In the genomic region with DNA sequence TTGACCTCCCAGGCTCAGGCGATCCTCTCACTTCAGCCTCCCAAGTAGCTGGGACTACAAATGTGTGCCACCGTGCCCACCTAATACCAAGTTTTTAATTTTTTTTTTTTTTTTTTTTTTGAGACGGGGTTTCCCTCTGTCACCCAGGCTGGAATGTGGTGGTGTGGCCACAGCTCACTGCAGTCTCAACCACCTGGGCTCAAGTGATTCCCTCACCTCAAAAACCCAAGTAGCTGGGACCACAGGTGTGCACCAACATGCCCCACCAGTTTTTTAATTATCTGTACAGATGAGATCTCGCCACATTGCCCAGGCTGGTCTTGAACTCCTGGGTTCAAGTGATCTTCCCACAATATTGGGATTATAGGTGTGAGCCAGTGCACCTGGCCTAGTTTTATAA, we compare ENCODE assay signal across 26 cellular contexts. TPM values are rescaled to one million over a fixed set of nuclear protein-coding genes. Genes with fewer than 3 reads are reported as not detected.
DNase-seq lines count a peak whose midpoint lies in the region; ATAC-seq, FAIRE-seq and TF ChIP-seq lines count a peak whose summit lies in the region.
"Had no signal": no experiment of that assay in that cellular context is flagged by ENCODE, and none has a peak within 500 bp of the region (broad histone marks: within the 10 kb centered on the region; RNA-seq: fewer than 3 reads in every experiment).

No MANE protein-coding gene starts in this region.

- CTCF ChIA-PET in GM12878 (lab: Yijun Ruan, JAX) = interaction anchor here (0.7 to 6.3 kb wide), 9 partner anchors 9 to 158 kb away, joined by 3 to 38 read pairs (median 3); no protein-coding TSS in a partner anchor
- CTCF ChIA-PET in PC-3 (lab: Charles Lee) = no interaction called here

- POLR2A ChIA-PET in GM12878 (lab: Charles Lee) = interaction anchor here (0.6 to 2.6 kb wide), 7 partner anchors 10 to 66 kb away, joined by 3 to 15 read pairs (median 4); no protein-coding TSS in a partner anchor
- POLR2A ChIA-PET in PC-3 (lab: Charles Lee; ENCODE audit: unreplicated experiment) = no interaction called here

- BruUV-seq in GM12878 (replicated peaks; lab: Mats Ljungman, UMichigan) (no TSS peak), PC-3 (replicated peaks; lab: Mats Ljungman, UMichigan) (no TSS peak)

- H3K27ac ChIP-seq in DND-41 (ENCODE audit: low read length) (no peak overlapping the region), GM12878 (ENCODE audit: control insufficient read depth, insufficient read depth) (no peak overlapping the region), PC-3 (ENCODE audit: low read length) (no peak overlapping the region)
- H3K27ac ChIP-seq: SK-N-MC had no signal

- no peaks in the 10 kb centered on the region for H3K9me2 ChIP-seq in PC-3 (replicated peaks; ENCODE audit: low read length)

- RAD21 ChIA-PET in GM12878 (lab: Charles Lee; ENCODE audit: unreplicated experiment) = interaction anchor here (0.7 to 4.0 kb wide), 7 partner anchors 8 to 49 kb away, joined by 3 to 25 read pairs (median 3); partner anchors contain the start of gene PTP4A2

- in situ Hi-C loops in GM12878 (cut with MboI) = no loop called here

- TF ChIP-seq CTCF in DND-41 (IDR thresholded peaks at IDR 0.05; ENCODE audit: borderline replicate concordance, extremely low read depth, low read length, poor library complexity, severe bottlenecking) (no peak), GM12878 (IDR thresholded peaks at IDR 0.05 in 2 of 3, conservative IDR thresholded peaks at IDR 0.05 in 1 of 3; ENCODE audit: control insufficient read depth in 2 of 3, extremely low read depth in 1 of 3, insufficient read depth in 1 of 3, low read depth in 3 of 3, low read length in 3 of 3) (no peak), PC-3 (conservative IDR thresholded peaks at IDR 0.05; ENCODE audit: low read depth, low read length) (no peak)

- WGBS in GM12878 (ENCODE audit: insufficient coverage, insufficient replicate concordance, low lambda C conversion rate, missing lambda C conversion rate) = 95% methylated on average over 3 of the region's 4 CpGs

- no peak overlapping the region for H3K4me3 Mint-ChIP-seq in activated naive CD8-positive, alpha-beta T cell
- no peak overlapping the region for H3K4me3 Mint-ChIP-seq in activated naive CD8-positive, alpha-beta T cell treated with anti-CD3 and anti-CD28 coated beads, Interleukin-2, amount 50 U/mL, for 24 hours

- H3K9me3 ChIP-seq in DND-41 (ENCODE audit: insufficient read depth, low read length, severe bottlenecking) (no peaks in the 10 kb centered on the region), GM12878 (replicated peaks; ENCODE audit: control insufficient read depth, insufficient read depth, low read length) (no peaks in the 10 kb centered on the region; the same call in 2 of the 3 replicates), PC-3 (ENCODE audit: low read length) (no peaks in the 10 kb centered on the region)

- H2AFZ ChIP-seq in DND-41 (ENCODE audit: low read depth, low read length) (no peak overlapping the region), GM12878 (ENCODE audit: control insufficient read depth, low read depth, low read length) (no peak overlapping the region), PC-3 (ENCODE audit: low read length) (no peak overlapping the region)

- H3K4me2 ChIP-seq in DND-41 (ENCODE audit: insufficient read depth, low read length) (no peak overlapping the region), GM12878 (ENCODE audit: control insufficient read depth, insufficient read depth) (no peak overlapping the region), PC-3 (ENCODE audit: low read length) (no peak overlapping the region)

- peaks cover 100% of the 10 kb centered on the region for H3K79me2 ChIP-seq in DND-41 (ENCODE audit: insufficient read depth, low read length)
- H3K79me2 ChIP-seq in GM12878 (ENCODE audit: control insufficient read depth, insufficient read depth, low read length) = peaks cover 88% of the 10 kb centered on the region
- H3K79me2 ChIP-seq in PC-3 (ENCODE audit: low read length) = peaks cover 95% of the 10 kb centered on the region

- H3F3A ChIP-seq in PC-3 (ENCODE audit: low read length, unreplicated experiment) = no peaks in the 10 kb centered on the region

- TF ChIP-seq RAD21 in GM12878 (IDR thresholded peaks at IDR 0.05; ENCODE audit: insufficient read depth, low read depth, low read length) = no peak

- ATAC-seq in activated naive CD8-positive, alpha-beta T cell treated with anti-CD3 and anti-CD28 coated beads, Interleukin-2, amount 50 U/mL, for 24 hours = no peak
- ATAC-seq in DND-41 (ENCODE audit: insufficient read depth, low read depth) = peak; percentile 53; the same call in 2 of the 3 replicates
- no peak for ATAC-seq in GM12878
- no peak for ATAC-seq in HG03108 (IDR thresholded peaks at IDR 0.05; ENCODE audit: unreplicated experiment)
- ATAC-seq in PC-3 = no peak
- ATAC-seq: K562 had no signal

- intact Hi-C loops in GM12878 (cut with micrococcal nuclease; ENCODE audit: unreplicated experiment) = loop anchor here (10.0 kb wide), 1 partner anchor 49 kb away; no protein-coding TSS in a partner anchor
- intact Hi-C loops in PC-3 (cut with micrococcal nuclease) = no loop called here

- H3K36me3 ChIP-seq in DND-41 (ENCODE audit: insufficient read depth, low read length) = peaks cover 97% of the 10 kb centered on the region
- peaks cover 7 to 41% of the 10 kb centered on the region in 2 experiments for H3K36me3 ChIP-seq in GM12878 (ENCODE audit: control insufficient read depth in 2 of 2, insufficient read depth in 2 of 2, low read length in 1 of 2)
- peaks cover 69% of the 10 kb centered on the region for H3K36me3 ChIP-seq in PC-3 (ENCODE audit: low read depth, low read length)

- TF ChIP-seq EP300 in GM12878 (IDR thresholded peaks at IDR 0.05; ENCODE audit: borderline replicate concordance in 1 of 2, control insufficient read depth in 1 of 2, low read depth in 2 of 2, low read length in 2 of 2) = no peak

- DNase-seq in activated naive CD8-positive, alpha-beta T cell treated with anti-CD3 and anti-CD28 coated beads, Interleukin-2, amount 50 U/mL, for 24 hours = no peak
- DNase-seq in DND-41 = no peak
- no peak for DNase-seq in GM12878 (ENCODE audit: low read depth, low spot score)
- no peak for DNase-seq in PC-3
- no peak for DNase-seq in effector CD4-positive, alpha-beta T cell
- DNase-seq: C1 segment of cervical spinal cord, Calu3, DMS79 treated with DMSO at 0.1 percent for 48 hours, Kasumi-1, NCI-H1092 treated with DMSO at 0.1 percent for 48 hours, NCI-H1436, NCI-H187, NCI-H2081 treated with DMSO at 0.1 percent for 48 hours, NCI-H2171, NCI-H226, NCI-H510A, NCI-H69, SIG-M5 had no signal

- H3K4me1 ChIP-seq in DND-41 (ENCODE audit: insufficient read depth, low read length) (peaks cover 9% of the 10 kb centered on the region), GM12878 (ENCODE audit: control insufficient read depth, insufficient read depth, low read length) (peaks cover 29% of the 10 kb centered on the region), PC-3 (ENCODE audit: insufficient read depth, low read length) (no peaks in the 10 kb centered on the region)

- H4K20me1 ChIP-seq in DND-41 (ENCODE audit: insufficient read depth, low read length) (peaks cover 85% of the 10 kb centered on the region), GM12878 (ENCODE audit: control insufficient read depth, insufficient read depth) (no peaks in the 10 kb centered on the region), PC-3 (ENCODE audit: low read length) (peaks cover 57% of the 10 kb centered on the region)

- H3K36me3 Mint-ChIP-seq in activated naive CD8-positive, alpha-beta T cell = peaks cover 19% of the 10 kb centered on the region
- peaks cover 69% of the 10 kb centered on the region for H3K36me3 Mint-ChIP-seq in activated naive CD8-positive, alpha-beta T cell treated with anti-CD3 and anti-CD28 coated beads, Interleukin-2, amount 50 U/mL, for 24 hours (ENCODE audit: low read depth)

- SMC1A ChIA-PET in GM12878 (lab: Charles Lee; ENCODE audit: uncharacterized antibody, unreplicated experiment) = interaction anchor here (0.9 to 7.5 kb wide), 16 partner anchors 10 to 68 kb away, joined by 3 to 67 read pairs (median 7); no protein-coding TSS in a partner anchor

- H3K27me3 Mint-ChIP-seq in activated naive CD8-positive, alpha-beta T cell = no peaks in the 10 kb centered on the region
- no peaks in the 10 kb centered on the region for H3K27me3 Mint-ChIP-seq in activated naive CD8-positive, alpha-beta T cell treated with anti-CD3 and anti-CD28 coated beads, Interleukin-2, amount 50 U/mL, for 24 hours

- H3K27ac Mint-ChIP-seq in activated naive CD8-positive, alpha-beta T cell = peak overlapping the region; percentile 28
- H3K27ac Mint-ChIP-seq in activated naive CD8-positive, alpha-beta T cell treated with anti-CD3 and anti-CD28 coated beads, Interleukin-2, amount 50 U/mL, for 24 hours = no peak overlapping the region

- no peaks in the 10 kb centered on the region for H3K27me3 ChIP-seq in DND-41 (ENCODE audit: insufficient read depth, low read length, poor library complexity)
- H3K27me3 ChIP-seq in GM12878 (replicated peaks in 1 of 2; ENCODE audit: control insufficient read depth in 2 of 2, insufficient read depth in 2 of 2, low read length in 1 of 2) = no peaks in the 10 kb centered on the region
- H3K27me3 ChIP-seq in PC-3 (ENCODE audit: low read length) = no peaks in the 10 kb centered on the region

- no peak overlapping the region; the same call in 1 of the 2 replicates for H3K9ac ChIP-seq in DND-41 (ENCODE audit: low read depth, low read length)
- H3K9ac ChIP-seq in GM12878 (ENCODE audit: control insufficient read depth, insufficient read depth, low read length) = no peak overlapping the region
- H3K9ac ChIP-seq in PC-3 (ENCODE audit: low read length) = no peak overlapping the region

- no peak for TF ChIP-seq POLR2A in GM12878 (IDR thresholded peaks at IDR 0.05; ENCODE audit: low read depth, low read length)

- H3K9me3 Mint-ChIP-seq in activated naive CD8-positive, alpha-beta T cell (ENCODE audit: low read depth) = no peaks in the 10 kb centered on the region
- H3K9me3 Mint-ChIP-seq in activated naive CD8-positive, alpha-beta T cell treated with anti-CD3 and anti-CD28 coated beads, Interleukin-2, amount 50 U/mL, for 24 hours = no peaks in the 10 kb centered on the region

- peaks cover 72% of the 10 kb centered on the region for H3K4me1 Mint-ChIP-seq in activated naive CD8-positive, alpha-beta T cell (ENCODE audit: low read depth)
- H3K4me1 Mint-ChIP-seq in activated naive CD8-positive, alpha-beta T cell treated with anti-CD3 and anti-CD28 coated beads, Interleukin-2, amount 50 U/mL, for 24 hours = peaks cover 72% of the 10 kb centered on the region

- no peak overlapping the region for H3K4me3 ChIP-seq in DND-41 (ENCODE audit: low read depth in 1 of 2, low read length in 2 of 2)
- no peak overlapping the region for H3K4me3 ChIP-seq in GM12878
- H3K4me3 ChIP-seq in PC-3 (ENCODE audit: low read length) = no peak overlapping the region
- H3K4me3 ChIP-seq: K562, SK-N-MC had no signal

- no peak for FAIRE-seq in GM12878 (lab: Jason Lieb, UNC)
- FAIRE-seq: GM18507, H54, HTR-8/SVneo, K562, RCC 7860 had no signal

RNA-seq across cellular contexts. Expression of gene PTP4A2, which starts 22.7 kb away (rescaled TPM):
- 309 and 320 TPM in 2 replicates for total RNA-seq in GM12878 (2013; cell fraction: nucleolus; rRNA removed)
- total RNA-seq in GM12878 (2014; rRNA removed) (334 and 416 TPM in 2 replicates), GM12878 (2014; rRNA removed; fragmentation: Illumina TruSeq; extraction: Trizol) (390 and 401 TPM in 2 replicates), GM12878 (2021) (348 and 360 TPM in 2 replicates), PC-3 (2014; rRNA removed) (335 and 340 TPM in 2 replicates)
- 133 TPM for polyA plus RNA-seq in GM12878 (2011; ENCODE audit: low read depth)
- polyA plus RNA-seq in GM12878 (2011; rRNA removed) (909 and 1,265 TPM in 2 replicates), GM12878 (2014; fragmentation: Illumina TruSeq; extraction: Trizol) (547 and 710 TPM in 2 replicates), GM12878 (2014; fragmentation: Nextera tagmentation; extraction: Ambion mirVana) (100 to 1,000 TPM; 268 to 424 TPM), GM12878 (2014; rRNA removed) (180 and 224 TPM in 2 replicates), GM12878 (2016; fragmentation: Nextera tagmentation; extraction: Ambion mirVana) (100 to 1,000 TPM; 232 to 423 TPM)
- polyA plus RNA-seq in GM12878 (2011; cell fraction: cytosol; rRNA removed) = 152 and 181 TPM in 2 replicates
- 120 and 153 TPM in 2 replicates for polyA plus RNA-seq in GM12878 (2011; cell fraction: nucleus; rRNA removed)
- polyA plus RNA-seq in GM12878 (2012) = 252 and 315 TPM in 2 replicates
- 326 and 414 TPM in 2 replicates for polyA minus RNA-seq in GM12878 (2011; rRNA and poly(A)+ RNA removed)
- 268 and 284 TPM in 2 replicates for polyA minus RNA-seq in GM12878 (2011; cell fraction: cytosol; rRNA and poly(A)+ RNA removed)
- 63.8 and 72.4 TPM in 2 replicates for polyA minus RNA-seq in GM12878 (2011; cell fraction: nucleus; rRNA and poly(A)+ RNA removed)
